In the genomic region with DNA sequence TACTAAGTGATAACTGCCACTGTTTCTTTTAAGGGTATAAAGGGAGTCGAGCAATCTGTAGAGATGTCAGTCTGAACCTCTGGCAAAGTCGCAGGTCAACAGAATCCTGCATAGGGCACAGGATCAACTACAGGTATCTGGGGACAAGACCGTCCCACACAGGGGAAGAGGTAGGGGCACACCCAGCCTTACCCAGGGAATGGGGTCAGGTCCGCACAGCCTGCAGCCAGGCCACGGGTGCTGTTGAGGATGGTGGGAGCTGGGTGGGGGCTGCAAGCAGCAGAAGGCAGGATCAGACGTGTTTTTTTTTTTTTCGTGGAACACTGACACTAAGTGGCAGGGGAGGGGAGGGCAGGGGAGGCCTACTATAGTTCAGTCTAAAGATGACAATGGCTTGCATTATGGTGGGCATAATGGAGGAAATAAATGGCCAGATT, we compare ENCODE assay signal across 8 cellular contexts. TPM values are rescaled to one million over a fixed set of nuclear protein-coding genes. Genes with fewer than 3 reads are reported as not detected.
DNase-seq lines count a peak whose midpoint lies in the region; ATAC-seq and TF ChIP-seq lines count a peak whose summit lies in the region.

No MANE protein-coding gene starts in this region.

- H3K4me1 ChIP-seq in effector memory CD4-positive, alpha-beta T cell (ENCODE audit: control insufficient read depth, insufficient read depth, low read length, poor library complexity, severe bottlenecking): peaks cover 15% of the 10 kb centered on the region

- peaks cover 4% of the 10 kb centered on the region for H3K9me3 ChIP-seq in WERI-Rb-1 (ENCODE audit: severe bottlenecking)
- no peaks in the 10 kb centered on the region for H3K9me3 ChIP-seq in effector memory CD4-positive, alpha-beta T cell (ENCODE audit: control insufficient read depth, low read length)

- H3K4me3 ChIP-seq in WERI-Rb-1 (ENCODE audit: low read depth, low read length) (no peak overlapping the region), fibroblast of villous mesenchyme (ENCODE audit: low read depth, low read length) (peak overlapping the region; percentile 93)
- H3K4me3 ChIP-seq in effector memory CD4-positive, alpha-beta T cell (ENCODE audit: insufficient read depth, low read depth, low read length, poor library complexity, severe bottlenecking): no peak overlapping the region

- TF ChIP-seq CTCF in WERI-Rb-1 (IDR thresholded peaks at IDR 0.05; ENCODE audit: low read depth, low read length) (0 out of 2 replicates have a peak, but pooled peaks have one; percentile 4), fibroblast of villous mesenchyme (IDR thresholded peaks at IDR 0.05; ENCODE audit: insufficient read depth, low read depth, low read length) (no peak)

- peaks cover 16% of the 10 kb centered on the region for H3K36me3 ChIP-seq in WERI-Rb-1
- peaks cover 3% of the 10 kb centered on the region for H3K36me3 ChIP-seq in effector memory CD4-positive, alpha-beta T cell (ENCODE audit: control insufficient read depth, insufficient read depth, low read length)

- H3K36me3 Mint-ChIP-seq in stimulated activated effector memory CD8-positive, alpha-beta T cell treated with anti-CD3 and anti-CD28 coated beads, Interleukin-12 subunit alpha, Interleukin-12 subunit beta, amount 100 ng/mL, for 72 hours: peaks cover 27% of the 10 kb centered on the region

- DNase-seq in NCI-H82 (lab: John Stamatoyannopoulos, UW): peak; percentile 23
- no peak for DNase-seq in NCI-H82 treated with DMSO at 0.1 percent for 48 hours (lab: John Stamatoyannopoulos, UW; ENCODE audit: unreplicated experiment)
- DNase-seq in WERI-Rb-1: peak; percentile 20
- DNase-seq in fibroblast of villous mesenchyme (ENCODE audit: low read depth): no peak
- no peak for DNase-seq in stimulated activated effector memory CD8-positive, alpha-beta T cell treated with anti-CD3 and anti-CD28 coated beads, Interleukin-12 subunit alpha, Interleukin-12 subunit beta, amount 100 ng/mL, for 72 hours (ENCODE audit: low spot score in 2 of 2)
- no peak for DNase-seq in effector memory CD4-positive, alpha-beta T cell
- no peak for DNase-seq in posterior cingulate gyrus

- peaks cover 58% of the 10 kb centered on the region for H3K4me1 Mint-ChIP-seq in stimulated activated effector memory CD8-positive, alpha-beta T cell treated with anti-CD3 and anti-CD28 coated beads, Interleukin-12 subunit alpha, Interleukin-12 subunit beta, amount 100 ng/mL, for 72 hours

- peak overlapping the region; percentile 90 for H3K27ac ChIP-seq in WERI-Rb-1
- H3K27ac ChIP-seq in effector memory CD4-positive, alpha-beta T cell (ENCODE audit: insufficient read depth, low read length, poor library complexity, severe bottlenecking): no peak overlapping the region

- no peak for ATAC-seq in stimulated activated effector memory CD8-positive, alpha-beta T cell treated with anti-CD3 and anti-CD28 coated beads, Interleukin-12 subunit alpha, Interleukin-12 subunit beta, amount 100 ng/mL, for 72 hours
- no peak for ATAC-seq in GM18909 (IDR thresholded peaks at IDR 0.05; ENCODE audit: poor library complexity, unreplicated experiment)

- H3K27me3 ChIP-seq in WERI-Rb-1 (ENCODE audit: insufficient read depth, low read depth, severe bottlenecking): no peaks in the 10 kb centered on the region
- H3K27me3 ChIP-seq in effector memory CD4-positive, alpha-beta T cell (replicated peaks; ENCODE audit: control insufficient read depth, insufficient read depth, low read length, poor library complexity, severe bottlenecking): no peaks in the 10 kb centered on the region

- peak overlapping the region; percentile 86 for H3K27ac Mint-ChIP-seq in stimulated activated effector memory CD8-positive, alpha-beta T cell treated with anti-CD3 and anti-CD28 coated beads, Interleukin-12 subunit alpha, Interleukin-12 subunit beta, amount 100 ng/mL, for 72 hours

- peaks cover 9% of the 10 kb centered on the region for H3K9me3 Mint-ChIP-seq in stimulated activated effector memory CD8-positive, alpha-beta T cell treated with anti-CD3 and anti-CD28 coated beads, Interleukin-12 subunit alpha, Interleukin-12 subunit beta, amount 100 ng/mL, for 72 hours

- peak overlapping the region; percentile 81 for H3K4me3 Mint-ChIP-seq in stimulated activated effector memory CD8-positive, alpha-beta T cell treated with anti-CD3 and anti-CD28 coated beads, Interleukin-12 subunit alpha, Interleukin-12 subunit beta, amount 100 ng/mL, for 72 hours

- intact Hi-C loops in posterior cingulate gyrus (cut with DNase I): no loop called here

RNA-seq across cellular contexts. Expression of a gene that starts 41.9 kb away (rescaled TPM):
- 1,089 and 1,343 TPM in 2 replicates for total RNA-seq in fibroblast of villous mesenchyme

RNA-seq across cellular contexts. Expression of a gene that starts 42.2 kb away (rescaled TPM):
- 426 and 577 TPM in 2 replicates for total RNA-seq in fibroblast of villous mesenchyme

Comparison
In these comparisons a context has a peak if more than half of its experiments do, and no peak if none do; other contexts are left out.
1. DNase-seq: peak in NCI-H82 (single experiment) and WERI-Rb-1 (single experiment); none in NCI-H82 treated with DMSO at 0.1 percent for 48 hours (single experiment), fibroblast of villous mesenchyme (single experiment), stimulated activated effector memory CD8-positive, alpha-beta T cell treated with anti-CD3 and anti-CD28 coated beads, Interleukin-12 subunit alpha, Interleukin-12 subunit beta, amount 100 ng/mL, for 72 hours (0 of 2), effector memory CD4-positive, alpha-beta T cell (0 of 3) and posterior cingulate gyrus (0 of 10).